Comparison of ENCODE assay signal across 18 cellular contexts in the genomic region with DNA sequence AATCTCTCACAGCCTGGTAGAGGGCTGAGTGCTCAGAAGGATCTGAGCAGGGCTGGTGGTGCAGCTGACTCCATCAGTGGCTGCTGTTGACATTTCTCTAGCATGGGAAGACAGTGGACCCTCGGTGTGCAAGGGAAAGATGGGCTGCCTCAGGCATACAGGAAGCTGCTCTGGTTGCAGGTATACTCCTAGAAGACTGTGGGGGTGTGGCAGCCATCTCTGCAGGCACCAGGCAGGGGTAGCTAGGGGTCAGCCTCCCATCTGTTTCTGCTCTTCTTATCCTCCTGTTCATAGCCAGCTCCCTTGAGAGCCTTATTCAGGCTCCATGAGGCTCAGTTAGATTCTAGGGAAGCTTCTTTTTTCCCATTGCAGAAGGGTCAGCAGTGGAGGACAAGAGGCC.
DNase-seq lines count a peak whose midpoint lies in the region; ATAC-seq and TF ChIP-seq lines count a peak whose summit lies in the region.
"Had no signal": no experiment of that assay in that cellular context is flagged by ENCODE, and none has a peak within 500 bp of the region (broad histone marks: within the 10 kb centered on the region; RNA-seq: fewer than 3 reads in every experiment).

No MANE protein-coding gene starts in this region.

- H3K9ac ChIP-seq in BLaER1 (peak overlapping the region; percentile 27; the same call in 1 of the 2 replicates), endodermal cell (ENCODE audit: extremely low read depth, low read length, poor library complexity, severe bottlenecking) (no peak overlapping the region)

- H3K9me3 ChIP-seq in BLaER1 (no peaks in the 10 kb centered on the region), endodermal cell (ENCODE audit: control insufficient read depth, low read length) (no peaks in the 10 kb centered on the region), lower lobe of right lung (no peaks in the 10 kb centered on the region)
- H3K9me3 ChIP-seq: A549 had no signal

- peaks cover 79% of the 10 kb centered on the region for H3K4me1 ChIP-seq in BLaER1
- no peaks in the 10 kb centered on the region for H3K4me1 ChIP-seq in endodermal cell (ENCODE audit: control insufficient read depth, insufficient read depth, low read length)
- peaks cover 6% of the 10 kb centered on the region for H3K4me1 ChIP-seq in lower lobe of right lung
- H3K4me1 ChIP-seq: A549 had no signal

- no peaks in the 10 kb centered on the region for H3K36me3 Mint-ChIP-seq in endodermal cell (ENCODE audit: low read depth)
- H3K36me3 Mint-ChIP-seq: CD8-positive, alpha-beta T cell had no signal

- H3K4me3 Mint-ChIP-seq in endodermal cell, result no peak overlapping the region
- H3K4me3 Mint-ChIP-seq: CD8-positive, alpha-beta T cell had no signal

- no peak overlapping the region for H3K27ac Mint-ChIP-seq in endodermal cell
- H3K27ac Mint-ChIP-seq: CD8-positive, alpha-beta T cell had no signal

- H3K27me3 ChIP-seq in BLaER1, result no peaks in the 10 kb centered on the region
- no peaks in the 10 kb centered on the region for H3K27me3 ChIP-seq in endodermal cell (ENCODE audit: control insufficient read depth, insufficient read depth, low read length, poor library complexity, severe bottlenecking)
- no peaks in the 10 kb centered on the region for H3K27me3 ChIP-seq in lower lobe of right lung (ENCODE audit: low read depth)

- no peak for ATAC-seq in GM19452 (IDR thresholded peaks at IDR 0.05; ENCODE audit: unreplicated experiment)
- ATAC-seq in lower lobe of right lung, result no peak
- ATAC-seq: A549; CD8-positive, alpha-beta T cell had no signal

- H3K36me3 ChIP-seq in BLaER1, result no peaks in the 10 kb centered on the region
- H3K36me3 ChIP-seq in endodermal cell (ENCODE audit: control insufficient read depth, insufficient read depth, low read length), result no peaks in the 10 kb centered on the region
- H3K36me3 ChIP-seq in lower lobe of right lung, result no peaks in the 10 kb centered on the region

- TF ChIP-seq CTCF in endodermal cell (conservative IDR thresholded peaks at IDR 0.05) (no peak), lower lobe of right lung (IDR thresholded peaks at IDR 0.05) (no peak)

- no peaks in the 10 kb centered on the region for H3K9me3 Mint-ChIP-seq in endodermal cell
- H3K9me3 Mint-ChIP-seq: CD8-positive, alpha-beta T cell had no signal

- WGBS in endodermal cell (ENCODE audit: insufficient coverage in 1 of 2, insufficient read length in 1 of 2), 2 experiments, result 59% methylated on average over 1 of the region's 1 CpG; no CpG with 5 or more reads in 1 of the 2 experiments

- H3K4me3 ChIP-seq in BLaER1, result peak overlapping the region; percentile 33; the same call in 1 of the 2 replicates
- H3K4me3 ChIP-seq in endodermal cell (ENCODE audit: low read length), result no peak overlapping the region
- no peak overlapping the region for H3K4me3 ChIP-seq in lower lobe of right lung
- H3K4me3 ChIP-seq: A549 had no signal

- peak overlapping the region; percentile 89 for H3K4me2 ChIP-seq in BLaER1
- H3K4me2 ChIP-seq: A549 had no signal

- H3K4me1 Mint-ChIP-seq in endodermal cell, result no peaks in the 10 kb centered on the region

- no peaks in the 10 kb centered on the region for H3K27me3 Mint-ChIP-seq in endodermal cell (ENCODE audit: insufficient read depth)

- DNase-seq in NCI-H82 treated with DMSO at 0.1 percent for 48 hours (lab: John Stamatoyannopoulos, UW; ENCODE audit: unreplicated experiment) (peak; percentile 77), endodermal cell (peak; percentile 29), mesenteric fat pad (ENCODE audit: low spot score) (peak; percentile 39), RPMI8226 (no peak), NCI-H2227 (lab: John Stamatoyannopoulos, UW; ENCODE audit: unreplicated experiment) (no peak), lower lobe of right lung (no peak)
- DNase-seq: AML-193; Calu3; CD8-positive, alpha-beta T cell; DMS79 treated with DMSO at 0.1 percent for 48 hours; GF-D8; GOT3; H7; IMR-90 had no signal

- H4K20me1 ChIP-seq in BLaER1, result no peaks in the 10 kb centered on the region

- intact Hi-C loops in lower lobe of right lung (cut with DNase I), result no loop called here

- peak overlapping the region; percentile 57 for H3K27ac ChIP-seq in BLaER1
- no peak overlapping the region for H3K27ac ChIP-seq in endodermal cell (ENCODE audit: low read depth, low read length)
- H3K27ac ChIP-seq in lower lobe of right lung, result no peak overlapping the region
- H3K27ac ChIP-seq: 22Rv1, A549 had no signal

Comparison
In these comparisons a context has a peak if more than half of its experiments do, and no peak if none do; other contexts are left out.
1. DNase-seq: peak in NCI-H82 treated with DMSO at 0.1 percent for 48 hours (single experiment), endodermal cell (single experiment) and mesenteric fat pad (single experiment); none in RPMI8226 (single experiment), NCI-H2227 (single experiment) and lower lobe of right lung (single experiment).